In genomic region chr15:48796930-48797329, GRCh38 we compare ENCODE assay signal across 11 cellular contexts. TPM values are rescaled to one million over a fixed set of nuclear protein-coding genes. Genes with fewer than 3 reads are reported as not detected.
DNase-seq lines count a peak whose midpoint lies in the region; ATAC-seq and TF ChIP-seq lines count a peak whose summit lies in the region.
"Had no signal": no experiment of that assay in that cellular context is flagged by ENCODE, and none has a peak within 500 bp of the region (broad histone marks: within the 10 kb centered on the region; RNA-seq: fewer than 3 reads in every experiment).

No MANE protein-coding gene starts in this region.

- peak overlapping the region in 1 of 2 donors; percentile 2 for H3K4me3 Mint-ChIP-seq in stimulated activated naive CD8-positive, alpha-beta T cell treated with anti-CD3 and anti-CD28 coated beads, Interleukin-15, amount 100 ng/mL, for 72 hours
- H3K4me3 Mint-ChIP-seq: neural progenitor cell had no signal

- peaks cover 15% of the 10 kb centered on the region for H3K4me1 Mint-ChIP-seq in stimulated activated naive CD8-positive, alpha-beta T cell treated with anti-CD3 and anti-CD28 coated beads, Interleukin-15, amount 100 ng/mL, for 72 hours

- ATAC-seq in stimulated activated naive CD8-positive, alpha-beta T cell treated with anti-CD3 and anti-CD28 coated beads, Interleukin-15, amount 100 ng/mL, for 72 hours = peak; percentile 59
- no peak for ATAC-seq in stimulated activated naive CD8-positive, alpha-beta T cell treated with anti-CD3 and anti-CD28 coated beads, Interleukin-15, Interleukin-2, amounts not matched to agents 100 U/mL and 50 U/mL, for 24 hours
- peak; percentile 60 for ATAC-seq in HG03460 (IDR thresholded peaks at IDR 0.05; ENCODE audit: unreplicated experiment)
- no peak for ATAC-seq in GM21576 (IDR thresholded peaks at IDR 0.05; ENCODE audit: unreplicated experiment)
- ATAC-seq in HG03469 (IDR thresholded peaks at IDR 0.05; ENCODE audit: unreplicated experiment) = no peak
- no peak for ATAC-seq in GM21360 (IDR thresholded peaks at IDR 0.05; ENCODE audit: unreplicated experiment)
- ATAC-seq in GM21717 (IDR thresholded peaks at IDR 0.05; ENCODE audit: unreplicated experiment) = no peak
- ATAC-seq: esophagus mucosa had no signal

- H3K27ac Mint-ChIP-seq in stimulated activated naive CD8-positive, alpha-beta T cell treated with anti-CD3 and anti-CD28 coated beads, Interleukin-15, amount 100 ng/mL, for 72 hours = peak overlapping the region in 1 of 2 donors; percentile 13
- H3K27ac Mint-ChIP-seq: neural progenitor cell had no signal

- DNase-seq in stimulated activated naive CD8-positive, alpha-beta T cell treated with anti-CD3 and anti-CD28 coated beads, Interleukin-15, amount 100 ng/mL, for 72 hours = no peak
- no peak for DNase-seq in stimulated activated naive CD8-positive, alpha-beta T cell treated with anti-CD3 and anti-CD28 coated beads, Interleukin-15, Interleukin-2, amounts not matched to agents 100 U/mL and 50 U/mL, for 24 hours
- peak; percentile 67 for DNase-seq in fibroblast of the aortic adventitia (ENCODE audit: low read depth)
- DNase-seq: Karpas-422 had no signal

- no peak for TF ChIP-seq CTCF in fibroblast of the aortic adventitia (IDR thresholded peaks at IDR 0.05; ENCODE audit: insufficient read depth, low read length)

- H3K9me3 Mint-ChIP-seq in stimulated activated naive CD8-positive, alpha-beta T cell treated with anti-CD3 and anti-CD28 coated beads, Interleukin-15, amount 100 ng/mL, for 72 hours = no peaks in the 10 kb centered on the region
- H3K9me3 Mint-ChIP-seq: neural progenitor cell had no signal

- no peaks in the 10 kb centered on the region for H3K27me3 Mint-ChIP-seq in stimulated activated naive CD8-positive, alpha-beta T cell treated with anti-CD3 and anti-CD28 coated beads, Interleukin-15, amount 100 ng/mL, for 72 hours

- peak overlapping the region; percentile 47 for H3K4me3 ChIP-seq in fibroblast of the aortic adventitia (ENCODE audit: low read depth, low read length)
- H3K4me3 ChIP-seq: neural progenitor cell had no signal

RNA-seq across cellular contexts. Expression of gene CEP152, which starts 13.9 kb away (rescaled TPM):
- 11.1 and 14.4 TPM in 2 replicates for total RNA-seq in fibroblast of the aortic adventitia (ENCODE audit: low replicate concordance)

Comparison
In these comparisons a context has a peak if more than half of its experiments do, and no peak if none do; other contexts are left out.
1. ATAC-seq: peak in stimulated activated naive CD8-positive, alpha-beta T cell treated with anti-CD3 and anti-CD28 coated beads, Interleukin-15, amount 100 ng/mL, for 72 hours (single experiment) and HG03460 (single experiment); none in stimulated activated naive CD8-positive, alpha-beta T cell treated with anti-CD3 and anti-CD28 coated beads, Interleukin-15, Interleukin-2, amounts not matched to agents 100 U/mL and 50 U/mL, for 24 hours (single experiment), GM21576 (single experiment), HG03469 (single experiment), GM21360 (single experiment) and GM21717 (single experiment).